In genomic region chr2:189500456-189501160, GRCh38 we compare ENCODE assay signal across 17 cellular contexts. TPM values are rescaled to one million over a fixed set of nuclear protein-coding genes. Genes with fewer than 3 reads are reported as not detected.
DNase-seq lines count a peak whose midpoint lies in the region; ATAC-seq and TF ChIP-seq lines count a peak whose summit lies in the region.
"Had no signal": no experiment of that assay in that cellular context is flagged by ENCODE, and none has a peak within 500 bp of the region (broad histone marks: within the 10 kb centered on the region; RNA-seq: fewer than 3 reads in every experiment).

No MANE protein-coding gene starts in this region.

- peak overlapping the region; percentile 94 for H3K27ac ChIP-seq in skeletal muscle tissue (ENCODE audit: low read depth, low read length)
- no peak overlapping the region for H3K27ac ChIP-seq in PC-3 (ENCODE audit: low read length)

- no peaks in the 10 kb centered on the region for H3K36me3 ChIP-seq in skeletal muscle tissue (ENCODE audit: control insufficient read depth in 3 of 3, insufficient read depth in 3 of 3, low read length in 3 of 3)
- no peaks in the 10 kb centered on the region for H3K36me3 ChIP-seq in PC-3 (ENCODE audit: low read depth, low read length)

- H3K4me1 ChIP-seq in skeletal muscle tissue (ENCODE audit: control insufficient read depth in 3 of 3, insufficient read depth in 3 of 3, low read length in 3 of 3) = no peaks in the 10 kb centered on the region
- H3K4me1 ChIP-seq in PC-3 (ENCODE audit: insufficient read depth, low read length) = no peaks in the 10 kb centered on the region

- no peaks in the 10 kb centered on the region for H3K9me2 ChIP-seq in PC-3 (replicated peaks; ENCODE audit: low read length)

- CTCF ChIA-PET in PC-3 (lab: Charles Lee) = no interaction called here

- H3F3A ChIP-seq in PC-3 (ENCODE audit: low read length, unreplicated experiment) = no peaks in the 10 kb centered on the region

- H3K4me2 ChIP-seq in PC-3 (ENCODE audit: low read length) = no peak overlapping the region

- H2AFZ ChIP-seq in PC-3 (ENCODE audit: low read length) = no peak overlapping the region

- no peaks in the 10 kb centered on the region for H3K79me2 ChIP-seq in PC-3 (ENCODE audit: low read length)

- peak overlapping the region; percentile 56 to 64 (median 62) for H3K4me3 ChIP-seq in skeletal muscle tissue (ENCODE audit: low read length in 3 of 3)
- H3K4me3 ChIP-seq in PC-3 (ENCODE audit: low read length) = no peak overlapping the region

- no peaks in the 10 kb centered on the region for H4K20me1 ChIP-seq in PC-3 (ENCODE audit: low read length)

- H3K27me3 ChIP-seq in skeletal muscle tissue (ENCODE audit: control insufficient read depth in 3 of 3, insufficient read depth in 3 of 3, low read length in 3 of 3) (no peaks in the 10 kb centered on the region), PC-3 (ENCODE audit: low read length) (no peaks in the 10 kb centered on the region)

- intact Hi-C loops in left colon (cut with DNase I, micrococcal nuclease) = no loop called here
- intact Hi-C loops in PC-3 (cut with micrococcal nuclease) = no loop called here

- no peak for TF ChIP-seq CTCF in PC-3 (conservative IDR thresholded peaks at IDR 0.05; ENCODE audit: low read depth, low read length)

- H3K9me3 ChIP-seq in skeletal muscle tissue (ENCODE audit: control insufficient read depth in 3 of 3, low read length in 3 of 3) (no peaks in the 10 kb centered on the region), PC-3 (ENCODE audit: low read length) (no peaks in the 10 kb centered on the region)

- peak overlapping the region in 2 of 3 donors; percentile 40 to 69 for H3K9ac ChIP-seq in skeletal muscle tissue (ENCODE audit: low read depth in 1 of 3, low read length in 3 of 3)
- H3K9ac ChIP-seq in PC-3 (ENCODE audit: low read length) = no peak overlapping the region

- POLR2A ChIA-PET in PC-3 (lab: Charles Lee; ENCODE audit: unreplicated experiment) = no interaction called here

- DNase-seq in HT-29 (ENCODE audit: low spot score) (peak; percentile 26), NCI-H69 (lab: John Stamatoyannopoulos, UW) (peak; percentile 55), left colon (no peak), SIG-M5 (lab: John Stamatoyannopoulos, UW) (no peak), PC-3 (no peak)
- DNase-seq: C1 segment of cervical spinal cord; GOT3; KG1; NCI-H1436 treated with DMSO at 0.1 percent for 48 hours; NCI-H2107; NCI-H2227 treated with DMSO at 0.1 percent for 48 hours; NCI-H524; NK-92 treated with Interleukin-12 subunit alpha and Interleukin-12 subunit beta, amount 100 ng/mL, for 24 hours; RPMI8226 had no signal

- ATAC-seq in left colon = peak; percentile 84
- no peak for ATAC-seq in GM21381 (IDR thresholded peaks at IDR 0.05; ENCODE audit: unreplicated experiment)
- no peak for ATAC-seq in PC-3
- ATAC-seq: HepG2 had no signal

- BruUV-seq in PC-3 (replicated peaks; lab: Mats Ljungman, UMichigan) = no TSS peak

RNA-seq across cellular contexts. Expression of gene WDR75, which starts 59.3 kb away (rescaled TPM):
- total RNA-seq in HT-29 (2014; rRNA removed; shearing (Covaris generic)) = 24.5 and 26.7 TPM in 2 replicates
- total RNA-seq in left colon (10 to 100 TPM; 18.0 to 19.7 TPM), skeletal muscle tissue (40.7 TPM), PC-3 (2014; rRNA removed) (48.0 and 62.5 TPM in 2 replicates)

Comparison
In these comparisons a context has a peak if more than half of its experiments do, and no peak if none do; other contexts are left out.
1. DNase-seq: peak in HT-29 (single experiment) and NCI-H69 (single experiment); none in left colon (0 of 2), SIG-M5 (single experiment) and PC-3 (single experiment).